Comparison of ENCODE assay signal across 1 cellular context in the genomic region with DNA sequence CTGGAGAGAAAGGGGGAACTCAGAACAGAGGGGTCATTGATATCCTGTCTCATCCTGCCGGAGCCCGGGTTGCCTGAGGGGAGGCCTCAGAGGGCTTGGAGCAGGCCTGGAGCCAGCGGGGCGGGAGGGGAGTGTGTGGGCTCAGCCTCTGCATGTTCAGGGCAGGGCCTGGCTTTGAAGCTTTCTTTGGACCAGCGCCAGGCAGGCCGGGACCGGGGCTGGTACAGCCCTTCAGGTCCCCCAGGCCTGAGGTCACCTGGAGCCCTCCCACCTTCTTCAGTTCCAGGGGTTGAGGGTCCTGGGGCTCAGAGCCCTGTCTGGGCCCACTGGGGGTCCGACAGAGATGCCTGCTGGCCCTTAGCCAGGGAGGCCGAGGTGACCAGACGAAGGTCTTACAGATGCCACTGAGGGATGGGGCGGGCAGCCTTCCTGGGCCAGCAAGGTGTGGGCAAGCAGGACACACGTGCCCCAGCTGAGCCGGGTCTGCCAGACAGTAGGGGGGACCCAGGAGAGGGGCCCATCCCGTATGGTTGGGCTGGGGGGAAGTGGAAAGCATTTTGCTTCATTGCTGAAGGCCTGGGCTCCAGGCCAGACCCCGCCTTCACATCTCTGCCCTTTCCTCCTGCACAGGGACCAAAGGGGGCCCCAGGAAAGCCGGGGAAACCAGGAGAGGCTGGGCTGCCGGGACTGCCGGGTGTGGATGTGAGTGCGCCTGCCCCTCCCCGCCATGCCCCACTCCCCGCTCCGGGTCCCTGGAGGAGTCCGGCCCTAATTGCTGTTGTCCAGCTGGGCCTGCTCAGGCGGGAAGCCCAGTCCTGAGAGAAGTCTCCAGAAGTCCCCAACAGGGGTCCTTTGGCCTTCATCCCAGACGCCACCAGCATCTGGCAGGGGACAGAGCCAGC.
TF ChIP-seq lines count a peak whose summit lies in the region.

No MANE protein-coding gene starts in this region.

TF ChIP-seq in HCT116, 20 proteins besides CTCF, POLR2A, EP300 and RAD21 (continued from another document):
- TF ChIP-seq CBX3 (IDR thresholded peaks at IDR 0.05; ENCODE audit: low read depth) (no peak), FOSL1 (IDR thresholded peaks at IDR 0.05; ENCODE audit: low read depth) (no peak), POLR2AphosphoS5 (IDR thresholded peaks at IDR 0.05; ENCODE audit: low read depth, low read length) (peak; percentile 37; the same call in 1 of the 2 replicates), ATF3 (IDR thresholded peaks at IDR 0.05) (no peak)
